Comparison of ENCODE assay signal across 25 cellular contexts in the genomic region with DNA sequence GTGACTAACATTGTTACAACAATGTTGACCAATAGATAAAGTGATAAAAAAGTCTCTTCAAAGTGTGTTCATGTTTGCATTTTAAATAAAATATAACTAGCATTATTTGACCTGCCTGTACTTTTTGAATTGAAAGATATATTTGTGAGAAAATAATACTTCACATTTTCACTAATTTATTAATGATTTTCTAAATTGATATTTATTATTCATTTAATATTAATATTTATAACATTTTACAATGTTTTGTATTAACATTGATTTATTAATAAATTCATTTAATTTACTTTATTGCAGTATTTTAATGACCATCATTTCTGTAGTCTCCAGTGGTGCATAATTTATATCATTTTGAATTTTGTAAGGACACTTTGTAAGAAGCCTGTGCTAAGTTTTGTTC.
"Had no signal": no experiment of that assay in that cellular context is flagged by ENCODE, and none has a peak within 500 bp of the region (broad histone marks: within the 10 kb centered on the region; RNA-seq: fewer than 3 reads in every experiment).

No MANE protein-coding gene starts in this region.

- DNase-seq: dermis blood vessel endothelial cell; effector memory CD4-positive, alpha-beta T cell; erythroblast; esophagus squamous epithelium; foreskin melanocyte; hypothalamus; left cardiac atrium; left lung; mesenchymal stem cell; mucosa of descending colon; naive B cell; stimulated activated CD4-positive, alpha-beta T cell treated with anti-CD3 and anti-CD28 coated beads, Interleukin-2, amount 100 ng/mL, for 24 hours; stimulated activated CD4-positive, alpha-beta T cell treated with anti-CD3 and anti-CD28 coated beads, Interleukin-4, amount 100 ng/mL, for 24 hours; stimulated activated naive CD4-positive, alpha-beta T cell treated with Interleukin-2 at 50 U/mL for 16 hours; stomach; thyroid gland had no signal

- H3K4me1 Mint-ChIP-seq: nephron; stimulated activated effector memory CD8-positive, alpha-beta T cell treated with anti-CD3 and anti-CD28 coated beads, Interleukin-12 subunit alpha, Interleukin-12 subunit beta, amount 100 ng/mL, for 72 hours had no signal

- H3K27ac Mint-ChIP-seq: naive B cell; nephron; neural progenitor cell; stimulated activated effector memory CD8-positive, alpha-beta T cell treated with anti-CD3 and anti-CD28 coated beads, Interleukin-12 subunit alpha, Interleukin-12 subunit beta, amount 100 ng/mL, for 72 hours had no signal

- H3K9me3 ChIP-seq: esophagus squamous epithelium, left lung, mucosa of descending colon, prostate gland, right atrium auricular region, stomach, thyroid gland, vagina had no signal

- H3K9me3 Mint-ChIP-seq: naive B cell; neural progenitor cell; stimulated activated effector memory CD8-positive, alpha-beta T cell treated with anti-CD3 and anti-CD28 coated beads, Interleukin-12 subunit alpha, Interleukin-12 subunit beta, amount 100 ng/mL, for 72 hours had no signal

- H3K27me3 ChIP-seq: esophagus squamous epithelium, left lung, neural progenitor cell, right atrium auricular region, stomach, thyroid gland, vagina had no signal

- H3K4me3 ChIP-seq: coronary artery, esophagus squamous epithelium, left lung, mucosa of descending colon, neural progenitor cell, prostate gland, right atrium auricular region, stomach, thyroid gland, vagina had no signal

- H3K36me3 ChIP-seq: esophagus squamous epithelium, left lung, neural progenitor cell, prostate gland, right atrium auricular region, stomach, thyroid gland, vagina had no signal

- H3K4me1 ChIP-seq: esophagus squamous epithelium, left lung, neural progenitor cell, prostate gland, right atrium auricular region, stomach, thyroid gland, vagina had no signal

- H3K4me3 Mint-ChIP-seq: mesothelial cell of epicardium; naive B cell; nephron; neural progenitor cell; stimulated activated effector memory CD8-positive, alpha-beta T cell treated with anti-CD3 and anti-CD28 coated beads, Interleukin-12 subunit alpha, Interleukin-12 subunit beta, amount 100 ng/mL, for 72 hours had no signal

- ATAC-seq: left cardiac atrium; left lung; mucosa of descending colon; sciatic nerve; stimulated activated effector memory CD8-positive, alpha-beta T cell treated with anti-CD3 and anti-CD28 coated beads, Interleukin-12 subunit alpha, Interleukin-12 subunit beta, amount 100 ng/mL, for 72 hours had no signal

- H3K36me3 Mint-ChIP-seq: mesothelial cell of epicardium; neural progenitor cell; stimulated activated effector memory CD8-positive, alpha-beta T cell treated with anti-CD3 and anti-CD28 coated beads, Interleukin-12 subunit alpha, Interleukin-12 subunit beta, amount 100 ng/mL, for 72 hours had no signal

- H3K27ac ChIP-seq: coronary artery, esophagus squamous epithelium, left lung, neural progenitor cell, prostate gland, right atrium auricular region, stomach, thyroid gland, vagina had no signal
